Comparison of ENCODE assay signal across 32 cellular contexts in genomic region chr11:59261150-59261549, GRCh38. TPM values are rescaled to one million over a fixed set of nuclear protein-coding genes. Genes with fewer than 3 reads are reported as not detected.
A peak's percentile ranks its signal among the peaks of the same experiment; 100 is the strongest.
DNase-seq lines count a peak whose midpoint lies in the region; ATAC-seq lines count a peak whose summit lies in the region.
"Had no signal": no experiment of that assay in that cellular context is flagged by ENCODE, and none has a peak within 500 bp of the region (broad histone marks: within the 10 kb centered on the region; RNA-seq: fewer than 3 reads in every experiment).

No MANE protein-coding gene starts in this region.

- WGBS in neuronal stem cell (ENCODE audit: extremely low coverage in 2 of 2, insufficient read length in 2 of 2, insufficient replicate concordance in 1 of 2), 2 donors = no CpG with 5 or more reads among the region's 2 CpGs

- H3K36me3 Mint-ChIP-seq in activated CD8-positive, alpha-beta memory T cell treated with anti-CD3 and anti-CD28 coated beads, Interleukin-2, amount 10 ng/mL, durations not matched to agents 7 days and 5 days = no peaks in the 10 kb centered on the region
- H3K36me3 Mint-ChIP-seq: stimulated activated naive B cell treated with anti-CD40 and anti-IgM and Interleukin-4, amounts not matched to agents 10 μg/mL and 1 μg/mL and 100 μg/mL, for 72 hours had no signal

- H3K27ac ChIP-seq in neuronal stem cell (replicated peaks; ENCODE audit: low read length) = no peak overlapping the region
- H3K27ac ChIP-seq: C4-2B, cardiac muscle cell, colonic mucosa, epithelial cell of prostate, left ventricle myocardium inferior, parathyroid adenoma, suprapubic skin had no signal

- peak overlapping the region; percentile 29 for H2AK5ac ChIP-seq in neuronal stem cell (ENCODE audit: low read depth, low read length)

- H3K4me1 ChIP-seq in neuronal stem cell (ENCODE audit: control insufficient read depth in 2 of 2, insufficient read depth in 1 of 2, low read depth in 1 of 2, low read length in 2 of 2) = peaks cover 0 to 4% of the 10 kb centered on the region in 2 donors
- H3K4me1 ChIP-seq: colonic mucosa, left ventricle myocardium inferior, parathyroid adenoma, suprapubic skin had no signal

- no peaks in the 10 kb centered on the region for H3K9me3 ChIP-seq in neuronal stem cell (replicated peaks in 1 of 2; ENCODE audit: control insufficient read depth in 2 of 2, insufficient read depth in 1 of 2, low read depth in 1 of 2, low read length in 2 of 2)
- H3K9me3 ChIP-seq: colonic mucosa, suprapubic skin had no signal

- H3K18ac ChIP-seq in neuronal stem cell (ENCODE audit: low read length) = peak overlapping the region; percentile 15

- no peaks in the 10 kb centered on the region for H3K4me1 Mint-ChIP-seq in activated CD8-positive, alpha-beta memory T cell treated with anti-CD3 and anti-CD28 coated beads, Interleukin-2, amount 10 ng/mL, durations not matched to agents 7 days and 5 days
- H3K4me1 Mint-ChIP-seq: activated naive CD8-positive, alpha-beta T cell treated with anti-CD3 and anti-CD28 coated beads, Interleukin-2, amount 50 U/mL, for 24 hours had no signal

- H3K79me1 ChIP-seq in neuronal stem cell (ENCODE audit: low read depth, low read length) = no peaks in the 10 kb centered on the region

- H2BK120ac ChIP-seq in neuronal stem cell (ENCODE audit: low read depth, low read length) = no peak overlapping the region

- H3K9me3 Mint-ChIP-seq in activated CD8-positive, alpha-beta memory T cell treated with anti-CD3 and anti-CD28 coated beads, Interleukin-2, amount 10 ng/mL, durations not matched to agents 7 days and 5 days (ENCODE audit: low read depth) = no peaks in the 10 kb centered on the region
- H3K9me3 Mint-ChIP-seq: activated B cell treated with CpG ODN at 0.5 μM for 24 hours; activated naive CD8-positive, alpha-beta T cell treated with anti-CD3 and anti-CD28 coated beads, Interleukin-2, amount 50 U/mL, for 24 hours; activated T-cell treated with anti-CD3 and anti-CD28 coated beads, Interleukin-2, amount 50 U/mL, for 72 hours; T-helper 1 cell treated with Interleukin-12 subunit alpha and Interleukin-12 subunit beta and Interleukin-4 antibody, amounts not matched to agents 30 μg/mL and 1 μg/mL, for 36 hours had no signal

- no peak overlapping the region for H3K4me3 ChIP-seq in neuronal stem cell (ENCODE audit: low read length in 2 of 2)
- H3K4me3 ChIP-seq: cardiac muscle cell, colonic mucosa, left ventricle myocardium inferior, suprapubic skin had no signal

- no peak overlapping the region for H4K91ac ChIP-seq in neuronal stem cell (ENCODE audit: low read depth, low read length, poor library complexity)

- no peak overlapping the region for H3K27ac Mint-ChIP-seq in activated CD8-positive, alpha-beta memory T cell treated with anti-CD3 and anti-CD28 coated beads, Interleukin-2, amount 10 ng/mL, durations not matched to agents 7 days and 5 days
- H3K27ac Mint-ChIP-seq: activated B cell treated with CpG ODN at 0.5 μM for 24 hours; activated naive CD8-positive, alpha-beta T cell treated with anti-CD3 and anti-CD28 coated beads, Interleukin-2, amount 50 U/mL, for 24 hours; activated T-cell treated with anti-CD3 and anti-CD28 coated beads, Interleukin-2, amount 50 U/mL, for 72 hours; stimulated activated naive B cell treated with anti-CD40 and anti-IgM and Interleukin-4, amounts not matched to agents 10 μg/mL and 1 μg/mL and 100 μg/mL, for 72 hours; T-helper 1 cell treated with Interleukin-12 subunit alpha and Interleukin-12 subunit beta and Interleukin-4 antibody, amounts not matched to agents 30 μg/mL and 1 μg/mL, for 36 hours had no signal

- DNase-seq in NCI-H1417 (lab: John Stamatoyannopoulos, UW) = peak; percentile 4 to 68 (median 45)
- no peak for DNase-seq in NCI-H1417 treated with DMSO at 0.1 percent for 48 hours (lab: John Stamatoyannopoulos, UW)
- DNase-seq in NCI-H146 (lab: John Stamatoyannopoulos, UW) = peak; percentile 96
- peak; percentile 48 for DNase-seq in NCI-H748 treated with DMSO at 0.1 percent for 48 hours (lab: John Stamatoyannopoulos, UW)
- no peak for DNase-seq in neuronal stem cell (ENCODE audit: low spot score)
- DNase-seq in inferior parietal cortex (ENCODE audit: extremely low spot score) = no peak
- no peak for DNase-seq in activated CD8-positive, alpha-beta memory T cell treated with anti-CD3 and anti-CD28 coated beads, Interleukin-2, amount 10 ng/mL, durations not matched to agents 7 days and 5 days
- no peak for DNase-seq in globus pallidus (ENCODE audit: low spot score)
- DNase-seq: activated B cell treated with CpG ODN at 0.5 μM for 24 hours; activated naive CD8-positive, alpha-beta T cell treated with anti-CD3 and anti-CD28 coated beads, Interleukin-2, amount 50 U/mL, for 24 hours; activated T-cell treated with anti-CD3 and anti-CD28 coated beads, Interleukin-2, amount 50 U/mL, for 72 hours; colonic mucosa; effector CD8-positive, alpha-beta T cell; glutamatergic neuron; KG1; left ventricle myocardium inferior; mesenchymal stem cell; NCI-H1694; retina; stimulated activated naive B cell treated with anti-CD40 and anti-IgM and Interleukin-4, amounts not matched to agents 10 μg/mL and 1 μg/mL and 100 μg/mL, for 72 hours had no signal

- H3K36me3 ChIP-seq in neuronal stem cell (replicated peaks in 1 of 2; ENCODE audit: control insufficient read depth in 2 of 2, insufficient read depth in 2 of 2, low read length in 2 of 2) = no peaks in the 10 kb centered on the region
- H3K36me3 ChIP-seq: cardiac muscle cell, colonic mucosa, left ventricle myocardium inferior, suprapubic skin had no signal

- H2AFZ ChIP-seq in neuronal stem cell (ENCODE audit: low read length) = no peak overlapping the region
- H2AFZ ChIP-seq: parathyroid adenoma had no signal

- CTCF ChIA-PET in activated CD8-positive, alpha-beta memory T cell treated with anti-CD3 and anti-CD28 coated beads, Interleukin-2, amount 10 ng/mL, durations not matched to agents 7 days and 5 days (lab: Charles Lee) = no interaction called here

- H3K9ac ChIP-seq in neuronal stem cell (ENCODE audit: low read depth, low read length, poor library complexity) = no peak overlapping the region
- H3K9ac ChIP-seq: parathyroid adenoma had no signal

- no peak overlapping the region for H3K14ac ChIP-seq in neuronal stem cell (ENCODE audit: low read length)

- H3K27me3 Mint-ChIP-seq in activated CD8-positive, alpha-beta memory T cell treated with anti-CD3 and anti-CD28 coated beads, Interleukin-2, amount 10 ng/mL, durations not matched to agents 7 days and 5 days = no peaks in the 10 kb centered on the region
- H3K27me3 Mint-ChIP-seq: activated B cell treated with CpG ODN at 0.5 μM for 24 hours; activated naive CD8-positive, alpha-beta T cell treated with anti-CD3 and anti-CD28 coated beads, Interleukin-2, amount 50 U/mL, for 24 hours; stimulated activated naive B cell treated with anti-CD40 and anti-IgM and Interleukin-4, amounts not matched to agents 10 μg/mL and 1 μg/mL and 100 μg/mL, for 72 hours had no signal

- H2BK15ac ChIP-seq in neuronal stem cell (ENCODE audit: low read length) = no peak overlapping the region

- H3K4me2 ChIP-seq in neuronal stem cell (ENCODE audit: insufficient read depth, low read length, poor library complexity, severe bottlenecking) = no peak overlapping the region

- H3K27me3 ChIP-seq in neuronal stem cell (ENCODE audit: control insufficient read depth in 3 of 3, insufficient read depth in 3 of 3, low read depth in 1 of 3, low read length in 3 of 3) = no peaks in the 10 kb centered on the region
- H3K27me3 ChIP-seq: cardiac muscle cell, colonic mucosa, suprapubic skin had no signal

- H3K23ac ChIP-seq in neuronal stem cell (ENCODE audit: low read depth, low read length, poor library complexity) = no peak overlapping the region

- no peak for ATAC-seq in activated CD8-positive, alpha-beta memory T cell treated with anti-CD3 and anti-CD28 coated beads, Interleukin-2, amount 10 ng/mL, durations not matched to agents 7 days and 5 days
- ATAC-seq: activated naive CD8-positive, alpha-beta T cell treated with anti-CD3 and anti-CD28 coated beads, Interleukin-2, amount 50 U/mL, for 24 hours; activated T-cell treated with anti-CD3 and anti-CD28 coated beads, Interleukin-2, amount 50 U/mL, for 72 hours; Right ventricle myocardium inferior; SK-N-SH treated with all-trans-retinoic acid at 6 μM for 48 hours; stimulated activated naive B cell treated with anti-CD40 and anti-IgM and Interleukin-4, amounts not matched to agents 10 μg/mL and 1 μg/mL and 100 μg/mL, for 72 hours had no signal

- no peak overlapping the region for H4K8ac ChIP-seq in neuronal stem cell (ENCODE audit: low read depth, low read length)

- H2BK5ac ChIP-seq in neuronal stem cell (ENCODE audit: low read length) = no peak overlapping the region

- no peak overlapping the region for H2BK12ac ChIP-seq in neuronal stem cell (ENCODE audit: low read length)

- H3K4ac ChIP-seq in neuronal stem cell (ENCODE audit: low read length) = peak overlapping the region; percentile 43

- no peak overlapping the region for H3K4me3 Mint-ChIP-seq in activated CD8-positive, alpha-beta memory T cell treated with anti-CD3 and anti-CD28 coated beads, Interleukin-2, amount 10 ng/mL, durations not matched to agents 7 days and 5 days
- H3K4me3 Mint-ChIP-seq: activated B cell treated with CpG ODN at 0.5 μM for 24 hours; activated naive CD8-positive, alpha-beta T cell treated with anti-CD3 and anti-CD28 coated beads, Interleukin-2, amount 50 U/mL, for 24 hours; activated T-cell treated with anti-CD3 and anti-CD28 coated beads, Interleukin-2, amount 50 U/mL, for 72 hours; stimulated activated naive B cell treated with anti-CD40 and anti-IgM and Interleukin-4, amounts not matched to agents 10 μg/mL and 1 μg/mL and 100 μg/mL, for 72 hours; T-helper 1 cell treated with Interleukin-12 subunit alpha and Interleukin-12 subunit beta and Interleukin-4 antibody, amounts not matched to agents 30 μg/mL and 1 μg/mL, for 36 hours had no signal

RNA-seq across cellular contexts. Expression of gene MPEG1, which starts 48.4 kb away (rescaled TPM):
- polyA plus RNA-seq in neuronal stem cell (2013, experiment 1 of 2) = not detected
- polyA plus RNA-seq in neuronal stem cell (2013, experiment 2 of 2) = not detected
- not detected for total RNA-seq in activated CD8-positive, alpha-beta memory T cell treated with anti-CD3 and anti-CD28 coated beads, Interleukin-2, amount 10 ng/mL, durations not matched to agents 7 days and 5 days
- total RNA-seq: A172, astrocyte, cardiac muscle cell, MCF 10A, NCI-H460 had no signal
- polyA plus RNA-seq: cardiac muscle cell had no signal

Comparison
In these comparisons a context has a peak if more than half of its experiments do, and no peak if none do; other contexts are left out.
1. DNase-seq: peak in NCI-H1417 (3 of 3), NCI-H146 (single experiment) and NCI-H748 treated with DMSO at 0.1 percent for 48 hours (single experiment); none in NCI-H1417 treated with DMSO at 0.1 percent for 48 hours (single experiment), neuronal stem cell (single experiment), inferior parietal cortex (single experiment), activated CD8-positive, alpha-beta memory T cell treated with anti-CD3 and anti-CD28 coated beads, Interleukin-2, amount 10 ng/mL, durations not matched to agents 7 days and 5 days (single experiment) and globus pallidus (single experiment).